9 cellular contexts compared by ENCODE assay signal in genomic region chr12:107761502-107761904, GRCh38. TPM values are rescaled to one million over a fixed set of nuclear protein-coding genes. Genes with fewer than 3 reads are reported as not detected.
DNase-seq lines count a peak whose midpoint lies in the region; ATAC-seq and TF ChIP-seq lines count a peak whose summit lies in the region.
"Had no signal": no experiment of that assay in that cellular context is flagged by ENCODE, and none has a peak within 500 bp of the region (broad histone marks: within the 10 kb centered on the region; RNA-seq: fewer than 3 reads in every experiment).

No MANE protein-coding gene starts in this region.

- peak overlapping the region; percentile 51 for H3K27ac ChIP-seq in CD4-positive, alpha-beta T cell (ENCODE audit: low read depth, low read length)

- peak overlapping the region; percentile 96 for H3K4me3 Mint-ChIP-seq in CD4-positive, alpha-beta T cell
- H3K4me3 Mint-ChIP-seq in activated T-helper 1 cell treated with anti-CD3 and anti-CD28 coated beads, Interleukin-12 subunit alpha, Interleukin-12 subunit beta, Interleukin-2, Interleukin-4 antibody, amounts not matched to agents 30 ng/mL and 10 ng/mL and 1 ng/mL, durations not matched to agents 14 hours and 24 hours and 36 hours = peak overlapping the region; percentile 88

- CTCF ChIA-PET in CD4-positive, alpha-beta T cell (lab: Charles Lee) = interaction anchor here (1.0 to 1.3 kb wide), 2 partner anchors 9 to 85 kb away, joined by 3 read pairs; no protein-coding TSS in a partner anchor

- no peaks in the 10 kb centered on the region for H3K27me3 Mint-ChIP-seq in CD4-positive, alpha-beta T cell
- peaks cover 6% of the 10 kb centered on the region for H3K27me3 Mint-ChIP-seq in activated T-helper 1 cell treated with anti-CD3 and anti-CD28 coated beads, Interleukin-12 subunit alpha, Interleukin-12 subunit beta, Interleukin-2, Interleukin-4 antibody, amounts not matched to agents 30 ng/mL and 10 ng/mL and 1 ng/mL, durations not matched to agents 14 hours and 24 hours and 36 hours (ENCODE audit: insufficient read depth)

- no peak for ATAC-seq in CD4-positive, alpha-beta T cell (ENCODE audit: poor library complexity)
- ATAC-seq in HG03520 (IDR thresholded peaks at IDR 0.05; ENCODE audit: unreplicated experiment) = peak; percentile 12
- peak; percentile 24 for ATAC-seq in left ventricle myocardium superior
- ATAC-seq in GM18861 (IDR thresholded peaks at IDR 0.05; ENCODE audit: unreplicated experiment) = no peak
- no peak for ATAC-seq in HG03095 (IDR thresholded peaks at IDR 0.05; ENCODE audit: unreplicated experiment)
- ATAC-seq in GM21786 (IDR thresholded peaks at IDR 0.05; ENCODE audit: unreplicated experiment) = no peak

- DNase-seq in CD4-positive, alpha-beta T cell = peak in 2 of 10 experiments; percentile 3 to 4
- no peak for DNase-seq in activated T-helper 1 cell treated with anti-CD3 and anti-CD28 coated beads, Interleukin-12 subunit alpha, Interleukin-12 subunit beta, Interleukin-2, Interleukin-4 antibody, amounts not matched to agents 30 ng/mL and 10 ng/mL and 1 ng/mL, durations not matched to agents 14 hours and 24 hours and 36 hours (ENCODE audit: low spot score)
- peak; percentile 27 for DNase-seq in left ventricle myocardium superior
- DNase-seq in skeletal muscle cell (ENCODE audit: low read depth) = no peak

- TF ChIP-seq CTCF in CD4-positive, alpha-beta T cell (IDR thresholded peaks at IDR 0.05) = no peak

- H3K9me3 Mint-ChIP-seq in CD4-positive, alpha-beta T cell = no peaks in the 10 kb centered on the region
- H3K9me3 Mint-ChIP-seq in activated T-helper 1 cell treated with anti-CD3 and anti-CD28 coated beads, Interleukin-12 subunit alpha, Interleukin-12 subunit beta, Interleukin-2, Interleukin-4 antibody, amounts not matched to agents 30 ng/mL and 10 ng/mL and 1 ng/mL, durations not matched to agents 14 hours and 24 hours and 36 hours = no peaks in the 10 kb centered on the region

- H3K27me3 ChIP-seq in CD4-positive, alpha-beta T cell (ENCODE audit: control insufficient read depth, insufficient read depth, low read length) = no peaks in the 10 kb centered on the region

- intact Hi-C loops in CD4-positive, alpha-beta T cell (cut with DNase I, micrococcal nuclease) = loop anchor here (2.0 to 10.0 kb wide), 12 partner anchors 431 to 1951 kb away; partner anchors contain the start of genes FICD (in 2 of the 2), FAM222A (in 1 of the 2), ISCU (in 1 of the 2) and KCTD10 (in 1 of the 2)
- intact Hi-C loops in activated T-helper 1 cell treated with anti-CD3 and anti-CD28 coated beads, Interleukin-12 subunit alpha, Interleukin-12 subunit beta, Interleukin-2, Interleukin-4 antibody, amounts not matched to agents 30 ng/mL and 10 ng/mL and 1 ng/mL, durations not matched to agents 14 hours and 24 hours and 36 hours (cut with micrococcal nuclease) = loop anchor here (1.0 to 5.0 kb wide), 8 partner anchors 76 to 1459 kb away; partner anchors contain the start of genes ALKBH2, CRY1, FICD and ISCU
- intact Hi-C loops in left ventricle myocardium superior (cut with micrococcal nuclease) = no loop called here

- H3K4me3 ChIP-seq in skeletal muscle cell (ENCODE audit: low read depth, low read length) = peak overlapping the region; percentile 91

- H3K4me1 Mint-ChIP-seq in CD4-positive, alpha-beta T cell (ENCODE audit: low read depth) = peaks cover 46% of the 10 kb centered on the region
- H3K4me1 Mint-ChIP-seq in activated T-helper 1 cell treated with anti-CD3 and anti-CD28 coated beads, Interleukin-12 subunit alpha, Interleukin-12 subunit beta, Interleukin-2, Interleukin-4 antibody, amounts not matched to agents 30 ng/mL and 10 ng/mL and 1 ng/mL, durations not matched to agents 14 hours and 24 hours and 36 hours (ENCODE audit: low read depth) = peaks cover 40% of the 10 kb centered on the region

- H3K9me3 ChIP-seq in CD4-positive, alpha-beta T cell (ENCODE audit: control insufficient read depth, low read length) = no peaks in the 10 kb centered on the region

- peaks cover 23% of the 10 kb centered on the region for H3K36me3 Mint-ChIP-seq in CD4-positive, alpha-beta T cell (ENCODE audit: low read depth)
- peaks cover 4% of the 10 kb centered on the region for H3K36me3 Mint-ChIP-seq in activated T-helper 1 cell treated with anti-CD3 and anti-CD28 coated beads, Interleukin-12 subunit alpha, Interleukin-12 subunit beta, Interleukin-2, Interleukin-4 antibody, amounts not matched to agents 30 ng/mL and 10 ng/mL and 1 ng/mL, durations not matched to agents 14 hours and 24 hours and 36 hours (ENCODE audit: low read depth)

- POLR2A ChIA-PET in CD4-positive, alpha-beta T cell (lab: Charles Lee) = no interaction called here

- peak overlapping the region; percentile 86 for H3K27ac Mint-ChIP-seq in CD4-positive, alpha-beta T cell
- peak overlapping the region; percentile 87 for H3K27ac Mint-ChIP-seq in activated T-helper 1 cell treated with anti-CD3 and anti-CD28 coated beads, Interleukin-12 subunit alpha, Interleukin-12 subunit beta, Interleukin-2, Interleukin-4 antibody, amounts not matched to agents 30 ng/mL and 10 ng/mL and 1 ng/mL, durations not matched to agents 14 hours and 24 hours and 36 hours

RNA-seq across cellular contexts. Expression of gene PRDM4, which starts 0.6 kb away (rescaled TPM):
- total RNA-seq in CD4-positive, alpha-beta T cell = 10 to 100 TPM; 40.2 to 44.0 TPM
- 28.1 and 30.2 TPM in 2 replicates for total RNA-seq in activated T-helper 1 cell treated with anti-CD3 and anti-CD28 coated beads, Interleukin-12 subunit alpha, Interleukin-12 subunit beta, Interleukin-2, Interleukin-4 antibody, amounts not matched to agents 30 ng/mL and 10 ng/mL and 1 ng/mL, durations not matched to agents 14 hours and 24 hours and 36 hours
- total RNA-seq in left ventricle myocardium superior = 12.5 TPM

RNA-seq across cellular contexts. Expression of gene ASCL4, which starts 13.0 kb away (rescaled TPM):
- total RNA-seq in CD4-positive, alpha-beta T cell = not detected
- total RNA-seq in activated T-helper 1 cell treated with anti-CD3 and anti-CD28 coated beads, Interleukin-12 subunit alpha, Interleukin-12 subunit beta, Interleukin-2, Interleukin-4 antibody, amounts not matched to agents 30 ng/mL and 10 ng/mL and 1 ng/mL, durations not matched to agents 14 hours and 24 hours and 36 hours = not detected in 2 replicates
- total RNA-seq in left ventricle myocardium superior = not detected
- total RNA-seq: myocyte had no signal

Comparison
In these comparisons a context has a peak if more than half of its experiments do, and no peak if none do; other contexts are left out.
1. ATAC-seq: peak in HG03520 (single experiment) and left ventricle myocardium superior (single experiment); none in CD4-positive, alpha-beta T cell (single experiment), GM18861 (single experiment), HG03095 (single experiment) and GM21786 (single experiment).